Comparison of ENCODE assay signal across 8 cellular contexts in the genomic region with DNA sequence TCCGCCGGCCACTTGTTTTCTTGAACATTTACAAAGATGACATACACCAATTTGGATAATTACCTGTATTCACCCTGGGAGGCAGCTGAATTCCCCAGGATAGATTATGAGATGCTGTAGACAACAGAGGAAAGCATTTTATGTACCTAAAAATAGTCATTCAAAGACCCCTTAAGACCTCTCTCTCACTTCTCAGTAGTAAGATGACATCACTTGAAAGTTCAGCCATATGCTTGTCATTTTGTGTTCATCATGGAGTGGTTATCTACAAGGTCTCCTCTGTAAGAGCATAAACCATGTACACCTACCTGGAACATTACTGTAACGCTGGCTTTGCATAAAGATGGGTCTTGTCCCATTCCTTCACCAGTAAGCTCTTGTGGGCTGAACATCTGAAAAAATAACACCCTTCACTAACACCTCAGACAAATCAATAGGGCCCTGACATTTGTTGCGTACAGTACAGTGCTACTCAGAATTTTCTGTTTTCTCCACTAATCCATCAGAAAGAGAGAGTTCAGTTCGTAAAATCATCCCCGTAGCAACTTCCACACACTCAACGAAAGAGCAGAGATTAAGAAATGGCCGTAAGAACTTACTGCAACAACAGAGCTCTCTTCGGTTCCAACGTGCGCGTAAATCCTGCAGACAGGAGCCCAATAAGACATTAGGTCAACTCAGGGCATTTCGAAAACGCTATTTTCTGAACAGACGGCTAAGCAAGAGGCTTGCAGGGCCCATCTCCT. TPM values are rescaled to one million over a fixed set of nuclear protein-coding genes. Genes with fewer than 3 reads are reported as not detected.
DNase-seq lines count a peak whose midpoint lies in the region; ATAC-seq and TF ChIP-seq lines count a peak whose summit lies in the region.

No MANE protein-coding gene starts in this region.

- POLR2A ChIA-PET in Panc1 (lab: Charles Lee) = interaction anchor here (0.6 to 3.0 kb wide), 4 partner anchors 10 to 87 kb away, joined by 6 to 23 read pairs (median 8); a partner anchor contains a TSS

- TF ChIP-seq CTCF in GM12864 (IDR thresholded peaks at IDR 0.05; ENCODE audit: low read depth, low read length, missing control alignments) (no peak), Panc1 (IDR thresholded peaks at IDR 0.05) (no peak), progenitor cell of endocrine pancreas (IDR thresholded peaks at IDR 0.05; ENCODE audit: unreplicated experiment) (no peak)

- intact Hi-C loops in Panc1 (cut with micrococcal nuclease; ENCODE audit: unreplicated experiment) = no loop called here

- no peak for TF ChIP-seq POLR2A in erythroblast (IDR thresholded peaks at IDR 0.05; ENCODE audit: low read length)

- peaks cover 49% of the 10 kb centered on the region for H3K4me1 Mint-ChIP-seq in progenitor cell of endocrine pancreas (ENCODE audit: low read depth)

- H3K27me3 ChIP-seq in Panc1 (ENCODE audit: control insufficient read depth, insufficient read depth, low read length) = no peaks in the 10 kb centered on the region

- H3K4me1 ChIP-seq in Panc1 (ENCODE audit: control insufficient read depth, insufficient read depth, low read length) = peaks cover 40% of the 10 kb centered on the region

- ATAC-seq in Panc1 (no peak), GM21515 (IDR thresholded peaks at IDR 0.05; ENCODE audit: unreplicated experiment) (no peak)

- DNase-seq in GM12864 (ENCODE audit: low read depth) = no peak
- no peak for DNase-seq in Panc1 (ENCODE audit: low read depth, low spot score)
- DNase-seq in erythroblast (lab: John Stamatoyannopoulos, UW) = peak; percentile 65 to 77
- DNase-seq in progenitor cell of endocrine pancreas (ENCODE audit: low spot score, unreplicated experiment) = no peak
- DNase-seq in NCI-H2081 (lab: John Stamatoyannopoulos, UW) = no peak
- no peak for DNase-seq in anterior cingulate cortex (lab: John Stamatoyannopoulos, UW)
- DNase-seq in EL = no peak

- CTCF ChIA-PET in Panc1 (lab: Charles Lee) = interaction anchor here (0.6 kb wide), 1 partner anchor 19 kb away, joined by 6 read pairs; no protein-coding TSS in a partner anchor

- in situ Hi-C loops in Panc1 (cut with HindIII; ENCODE audit: low pct_unique_long_range_greater_than_20kb, low sequenced_read_pairs) = no loop called here

- no peaks in the 10 kb centered on the region for H3K27me3 Mint-ChIP-seq in progenitor cell of endocrine pancreas

- BruUV-seq in Panc1 (replicated peaks; lab: Mats Ljungman, UMichigan) = TSS peak; percentile 84

- peaks cover 29% of the 10 kb centered on the region for H3K36me3 Mint-ChIP-seq in progenitor cell of endocrine pancreas (ENCODE audit: insufficient read depth)

- peak overlapping the region; percentile 99 for H3K27ac Mint-ChIP-seq in progenitor cell of endocrine pancreas

- H3K9me3 Mint-ChIP-seq in progenitor cell of endocrine pancreas (ENCODE audit: low read depth) = no peaks in the 10 kb centered on the region

- peak overlapping the region; percentile 99 for H3K27ac ChIP-seq in Panc1 (ENCODE audit: low read length)

- H3K9me3 ChIP-seq in Panc1 (ENCODE audit: control insufficient read depth, insufficient read depth, low read depth, low read length) = no peaks in the 10 kb centered on the region

- peak overlapping the region; percentile 98 for H3K4me3 Mint-ChIP-seq in progenitor cell of endocrine pancreas (ENCODE audit: low read depth)

- H3K4me3 ChIP-seq in GM12864 (ENCODE audit: low read depth, low read length) (peak overlapping the region; percentile 95), Panc1 (ENCODE audit: low read depth in 2 of 2, low read length in 2 of 2) (peak overlapping the region; percentile 71 to 99)

- peaks cover 31% of the 10 kb centered on the region for H3K36me3 ChIP-seq in Panc1 (ENCODE audit: control insufficient read depth, insufficient read depth, low read length)

RNA-seq across cellular contexts. Expression of a gene that starts 15.6 kb away (rescaled TPM):
- total RNA-seq in Panc1 (2021; ENCODE audit: unreplicated experiment) = 62.9 TPM
- polyA plus RNA-seq in Panc1 (2012; ENCODE audit: insufficient read length) = 70.2 TPM
- 55.8 and 60.3 TPM in 2 replicates for total RNA-seq in progenitor cell of endocrine pancreas

RNA-seq across cellular contexts. Expression of a gene that starts 22.4 kb away (rescaled TPM):
- not detected for total RNA-seq in Panc1 (2021; ENCODE audit: unreplicated experiment)
- polyA plus RNA-seq in Panc1 (2012; ENCODE audit: insufficient read length) = not detected
- not detected in 2 replicates for total RNA-seq in progenitor cell of endocrine pancreas

RNA-seq across cellular contexts. Expression of a gene that starts 23.1 kb away (rescaled TPM):
- total RNA-seq in Panc1 (2021; ENCODE audit: unreplicated experiment) = 31.4 TPM
- polyA plus RNA-seq in Panc1 (2012; ENCODE audit: insufficient read length) = 41.2 TPM
- total RNA-seq in progenitor cell of endocrine pancreas = 39.3 and 45.3 TPM in 2 replicates

RNA-seq across cellular contexts. Expression of a gene that starts 25.7 kb away (rescaled TPM):
- 184 TPM for total RNA-seq in Panc1 (2021; ENCODE audit: unreplicated experiment)
- polyA plus RNA-seq in Panc1 (2012; ENCODE audit: insufficient read length) = 426 TPM
- total RNA-seq in progenitor cell of endocrine pancreas = 140 and 180 TPM in 2 replicates

RNA-seq across cellular contexts. Expression of a gene that starts 49.8 kb away (rescaled TPM):
- total RNA-seq in Panc1 (2021; ENCODE audit: unreplicated experiment) (56.7 TPM), progenitor cell of endocrine pancreas (120 and 130 TPM in 2 replicates)
- polyA plus RNA-seq in Panc1 (2012; ENCODE audit: insufficient read length) = 44.9 TPM

Comparison
In these comparisons a context has a peak if more than half of its experiments do, and no peak if none do; other contexts are left out.
1. DNase-seq: peak in erythroblast (2 of 2); none in GM12864 (single experiment), Panc1 (single experiment), progenitor cell of endocrine pancreas (single experiment), NCI-H2081 (0 of 2), anterior cingulate cortex (0 of 58) and EL (single experiment).